ENCODE assay signal across 24 cellular contexts in genomic region chr20:22999756-23000155, GRCh38. TPM values are rescaled to one million over a fixed set of nuclear protein-coding genes. Genes with fewer than 3 reads are reported as not detected.
A peak's percentile ranks its signal among the peaks of the same experiment; 100 is the strongest.
DNase-seq lines count a peak whose midpoint lies in the region; ATAC-seq and TF ChIP-seq lines count a peak whose summit lies in the region.
"Had no signal": no experiment of that assay in that cellular context is flagged by ENCODE, and none has a peak within 500 bp of the region (broad histone marks: within the 10 kb centered on the region; RNA-seq: fewer than 3 reads in every experiment).

No MANE protein-coding gene starts in this region.

- ATAC-seq in left lobe of liver, result no peak
- ATAC-seq: activated T-cell treated with anti-CD3 and anti-CD28 coated beads, Interleukin-2, amount 50 U/mL, for 4 hours; naive thymus-derived CD4-positive, alpha-beta T cell; sciatic nerve had no signal

- no peaks in the 10 kb centered on the region for H3K27me3 Mint-ChIP-seq in activated T-helper 2 cell treated with anti-CD3 and anti-CD28 coated beads, Interferon-gamma antibody, Interleukin-2, Interleukin-4, amounts not matched to agents 10 μg/mL and 5 μg/mL and 100 μg/mL, durations not matched to agents 14 hours and 24 hours and 36 hours (ENCODE audit: low read depth)
- no peaks in the 10 kb centered on the region for H3K27me3 Mint-ChIP-seq in activated naive CD4-positive, alpha-beta T cell treated with anti-CD3 and anti-CD28 coated beads, Interleukin-2, amount 10 ng/mL, durations not matched to agents 7 days and 5 days
- H3K27me3 Mint-ChIP-seq: activated CD4-positive, alpha-beta memory T cell treated with anti-CD3 and anti-CD28 coated beads, Interleukin-2, amount 10 ng/mL, durations not matched to agents 7 days and 5 days; activated naive CD8-positive, alpha-beta T cell had no signal

- H3K27ac Mint-ChIP-seq in activated T-helper 2 cell treated with anti-CD3 and anti-CD28 coated beads, Interferon-gamma antibody, Interleukin-2, Interleukin-4, amounts not matched to agents 10 μg/mL and 5 μg/mL and 100 μg/mL, durations not matched to agents 14 hours and 24 hours and 36 hours, result no peak overlapping the region
- no peak overlapping the region for H3K27ac Mint-ChIP-seq in activated naive CD4-positive, alpha-beta T cell treated with anti-CD3 and anti-CD28 coated beads, Interleukin-2, amount 10 ng/mL, durations not matched to agents 7 days and 5 days
- H3K27ac Mint-ChIP-seq: activated CD4-positive, alpha-beta memory T cell treated with anti-CD3 and anti-CD28 coated beads, Interleukin-2, amount 10 ng/mL, durations not matched to agents 7 days and 5 days; activated naive CD8-positive, alpha-beta T cell; naive thymus-derived CD4-positive, alpha-beta T cell had no signal

- CTCF ChIA-PET in activated naive CD4-positive, alpha-beta T cell treated with anti-CD3 and anti-CD28 coated beads, Interleukin-2, amount 10 ng/mL, durations not matched to agents 7 days and 5 days (lab: Charles Lee), result no interaction called here

- H3K4me1 Mint-ChIP-seq in activated T-helper 2 cell treated with anti-CD3 and anti-CD28 coated beads, Interferon-gamma antibody, Interleukin-2, Interleukin-4, amounts not matched to agents 10 μg/mL and 5 μg/mL and 100 μg/mL, durations not matched to agents 14 hours and 24 hours and 36 hours (ENCODE audit: low read depth), result no peaks in the 10 kb centered on the region
- no peaks in the 10 kb centered on the region for H3K4me1 Mint-ChIP-seq in activated naive CD4-positive, alpha-beta T cell treated with anti-CD3 and anti-CD28 coated beads, Interleukin-2, amount 10 ng/mL, durations not matched to agents 7 days and 5 days
- H3K4me1 Mint-ChIP-seq: activated CD4-positive, alpha-beta memory T cell treated with anti-CD3 and anti-CD28 coated beads, Interleukin-2, amount 10 ng/mL, durations not matched to agents 7 days and 5 days; naive thymus-derived CD4-positive, alpha-beta T cell had no signal

- no peaks in the 10 kb centered on the region for H3K9me3 Mint-ChIP-seq in activated T-helper 2 cell treated with anti-CD3 and anti-CD28 coated beads, Interferon-gamma antibody, Interleukin-2, Interleukin-4, amounts not matched to agents 10 μg/mL and 5 μg/mL and 100 μg/mL, durations not matched to agents 14 hours and 24 hours and 36 hours
- H3K9me3 Mint-ChIP-seq in activated naive CD4-positive, alpha-beta T cell treated with anti-CD3 and anti-CD28 coated beads, Interleukin-2, amount 10 ng/mL, durations not matched to agents 7 days and 5 days, result no peaks in the 10 kb centered on the region
- H3K9me3 Mint-ChIP-seq: activated CD4-positive, alpha-beta memory T cell treated with anti-CD3 and anti-CD28 coated beads, Interleukin-2, amount 10 ng/mL, durations not matched to agents 7 days and 5 days; activated T-cell treated with anti-CD3 and anti-CD28 coated beads, Interleukin-2, amount 50 U/mL, for 4 hours; naive thymus-derived CD4-positive, alpha-beta T cell had no signal

- H3K4me3 Mint-ChIP-seq in activated T-helper 2 cell treated with anti-CD3 and anti-CD28 coated beads, Interferon-gamma antibody, Interleukin-2, Interleukin-4, amounts not matched to agents 10 μg/mL and 5 μg/mL and 100 μg/mL, durations not matched to agents 14 hours and 24 hours and 36 hours (ENCODE audit: low read depth), result no peak overlapping the region
- no peak overlapping the region for H3K4me3 Mint-ChIP-seq in activated naive CD4-positive, alpha-beta T cell treated with anti-CD3 and anti-CD28 coated beads, Interleukin-2, amount 10 ng/mL, durations not matched to agents 7 days and 5 days
- H3K4me3 Mint-ChIP-seq: activated CD4-positive, alpha-beta memory T cell treated with anti-CD3 and anti-CD28 coated beads, Interleukin-2, amount 10 ng/mL, durations not matched to agents 7 days and 5 days; activated naive CD8-positive, alpha-beta T cell; activated T-cell treated with anti-CD3 and anti-CD28 coated beads, Interleukin-2, amount 50 U/mL, for 4 hours; naive thymus-derived CD4-positive, alpha-beta T cell had no signal

- H3K4me3 ChIP-seq in AG10803 (ENCODE audit: low read length) (no peak overlapping the region), LNCaP clone FGC (ENCODE audit: low read depth, low read length) (no peak overlapping the region)
- H3K4me3 ChIP-seq: esophagus squamous epithelium, thoracic aorta had no signal

- intact Hi-C loops in activated T-helper 2 cell treated with anti-CD3 and anti-CD28 coated beads, Interferon-gamma antibody, Interleukin-2, Interleukin-4, amounts not matched to agents 10 μg/mL and 5 μg/mL and 100 μg/mL, durations not matched to agents 14 hours and 24 hours and 36 hours (cut with micrococcal nuclease), result no loop called here

- no peak for TF ChIP-seq CTCF in AG10803 (conservative IDR thresholded peaks at IDR 0.05; ENCODE audit: low read length)
- TF ChIP-seq CTCF in LNCaP clone FGC (IDR thresholded peaks at IDR 0.05; ENCODE audit: control insufficient read depth, extremely low read depth, insufficient read depth), result no peak

- no peaks in the 10 kb centered on the region for H3K36me3 Mint-ChIP-seq in activated T-helper 2 cell treated with anti-CD3 and anti-CD28 coated beads, Interferon-gamma antibody, Interleukin-2, Interleukin-4, amounts not matched to agents 10 μg/mL and 5 μg/mL and 100 μg/mL, durations not matched to agents 14 hours and 24 hours and 36 hours (ENCODE audit: low read depth)
- H3K36me3 Mint-ChIP-seq in activated naive CD4-positive, alpha-beta T cell treated with anti-CD3 and anti-CD28 coated beads, Interleukin-2, amount 10 ng/mL, durations not matched to agents 7 days and 5 days, result no peaks in the 10 kb centered on the region
- H3K36me3 Mint-ChIP-seq: activated naive CD8-positive, alpha-beta T cell; naive thymus-derived CD4-positive, alpha-beta T cell had no signal

- peak; percentile 5 for DNase-seq in AG10803 (ENCODE audit: low read depth)
- peak; percentile 70 for DNase-seq in LNCaP clone FGC (ENCODE audit: low read depth)
- DNase-seq in ecto neural progenitor cell (ENCODE audit: low spot score), result peak; percentile 8
- peak; percentile 8 to 76 for DNase-seq in lung microvascular endothelial cell (ENCODE audit: low read depth in 2 of 2)
- no peak for DNase-seq in NCI-H526 treated with DMSO at 0.1 percent for 48 hours (lab: John Stamatoyannopoulos, UW)
- no peak for DNase-seq in activated T-helper 2 cell treated with anti-CD3 and anti-CD28 coated beads, Interferon-gamma antibody, Interleukin-2, Interleukin-4, amounts not matched to agents 10 μg/mL and 5 μg/mL and 100 μg/mL, durations not matched to agents 14 hours and 24 hours and 36 hours (ENCODE audit: low spot score)
- no peak for DNase-seq in activated naive CD4-positive, alpha-beta T cell treated with anti-CD3 and anti-CD28 coated beads, Interleukin-2, amount 10 ng/mL, durations not matched to agents 7 days and 5 days
- DNase-seq in left lobe of liver (ENCODE audit: low spot score), result no peak
- DNase-seq: activated CD4-positive, alpha-beta memory T cell treated with anti-CD3 and anti-CD28 coated beads, Interleukin-2, amount 10 ng/mL, durations not matched to agents 7 days and 5 days; activated CD4-positive, CD25-positive, alpha-beta regulatory T cell; activated T-cell treated with anti-CD3 and anti-CD28 coated beads, Interleukin-2, amount 50 U/mL, for 4 hours; DMS 273 treated with DMSO at 0.1 percent for 48 hours; effector memory CD4-positive, alpha-beta T cell; esophagus squamous epithelium; glutamatergic neuron; naive thymus-derived CD4-positive, alpha-beta T cell; NCI-H187; NCI-H2227 treated with DMSO at 0.1 percent for 48 hours; T-helper 9 cell had no signal

RNA-seq across cellular contexts. Expression of gene SSTR4, which starts 35.4 kb away (rescaled TPM):
- total RNA-seq in lung microvascular endothelial cell (not detected in 2 replicates), left lobe of liver (not detected)
- total RNA-seq in activated T-helper 2 cell treated with anti-CD3 and anti-CD28 coated beads, Interferon-gamma antibody, Interleukin-2, Interleukin-4, amounts not matched to agents 10 μg/mL and 5 μg/mL and 100 μg/mL, durations not matched to agents 14 hours and 24 hours and 36 hours, result not detected in 2 replicates
- total RNA-seq: activated CD4-positive, alpha-beta memory T cell treated with anti-CD3 and anti-CD28 coated beads, Interleukin-2, amount 10 ng/mL, durations not matched to agents 7 days and 5 days; activated T-cell treated with anti-CD3 and anti-CD28 coated beads, Interleukin-2, amount 50 U/mL, for 4 hours; astrocyte; esophagus squamous epithelium; naive thymus-derived CD4-positive, alpha-beta T cell; osteoblast; sciatic nerve; thoracic aorta had no signal

RNA-seq across cellular contexts. Expression of gene THBD, which starts 49.7 kb away (rescaled TPM):
- total RNA-seq in lung microvascular endothelial cell, result 3.2 and 9.2 TPM in 2 replicates
- total RNA-seq in activated T-helper 2 cell treated with anti-CD3 and anti-CD28 coated beads, Interferon-gamma antibody, Interleukin-2, Interleukin-4, amounts not matched to agents 10 μg/mL and 5 μg/mL and 100 μg/mL, durations not matched to agents 14 hours and 24 hours and 36 hours, result not detected in 2 replicates
- total RNA-seq in left lobe of liver, result 2.2 TPM
- total RNA-seq: activated CD4-positive, alpha-beta memory T cell treated with anti-CD3 and anti-CD28 coated beads, Interleukin-2, amount 10 ng/mL, durations not matched to agents 7 days and 5 days had no signal

Comparison
In these comparisons a context has a peak if more than half of its experiments do, and no peak if none do; other contexts are left out.
1. DNase-seq: peak in AG10803 (single experiment), LNCaP clone FGC (single experiment), ecto neural progenitor cell (single experiment) and lung microvascular endothelial cell (2 of 2); none in NCI-H526 treated with DMSO at 0.1 percent for 48 hours (single experiment), activated T-helper 2 cell treated with anti-CD3 and anti-CD28 coated beads, Interferon-gamma antibody, Interleukin-2, Interleukin-4, amounts not matched to agents 10 μg/mL and 5 μg/mL and 100 μg/mL, durations not matched to agents 14 hours and 24 hours and 36 hours (single experiment), activated naive CD4-positive, alpha-beta T cell treated with anti-CD3 and anti-CD28 coated beads, Interleukin-2, amount 10 ng/mL, durations not matched to agents 7 days and 5 days (single experiment) and left lobe of liver (single experiment).